In genomic region chr11:65899356-65900124, GRCh38 we compare ENCODE assay signal across 1 cellular context.
TF ChIP-seq lines count a peak whose summit lies in the region.

No MANE protein-coding gene starts in this region.

TF ChIP-seq in HepG2, 621 proteins besides CTCF, POLR2A, EP300 and RAD21 (continued from another document and continues in another):
- TF ChIP-seq HHEX (CRISPR knock-in tag; IDR thresholded peaks at IDR 0.05) (no peak), NFE2L1 (CRISPR knock-in tag; IDR thresholded peaks at IDR 0.05; ENCODE audit: borderline replicate concordance) (no peak), ZNF574 (CRISPR knock-in tag; IDR thresholded peaks at IDR 0.05) (peak; percentile 41; the same call in 1 of the 2 replicates), ZNF567 (CRISPR knock-in tag; IDR thresholded peaks at IDR 0.05; ENCODE audit: borderline replicate concordance) (no peak), ZNF710 (CRISPR knock-in tag; IDR thresholded peaks at IDR 0.05; ENCODE audit: borderline replicate concordance) (no peak; the same call in 1 of the 2 replicates), GTF2F1 (IDR thresholded peaks at IDR 0.05; ENCODE audit: low read length) (no peak), ZNF24 (IDR thresholded peaks at IDR 0.05) (no peak), ZNF34 (CRISPR knock-in tag; IDR thresholded peaks at IDR 0.05; ENCODE audit: borderline replicate concordance) (no peak), ZNF446 (CRISPR knock-in tag; IDR thresholded peaks at IDR 0.05) (peak; percentile 57), NAIF1 (CRISPR knock-in tag; IDR thresholded peaks at IDR 0.05; ENCODE audit: borderline replicate concordance) (no peak), CREM (IDR thresholded peaks at IDR 0.05) (no peak), CREM (CRISPR knock-in tag; IDR thresholded peaks at IDR 0.05) (no peak), KLF15 (CRISPR knock-in tag; IDR thresholded peaks at IDR 0.05; ENCODE audit: borderline replicate concordance) (no peak), NFKB2 (CRISPR knock-in tag; IDR thresholded peaks at IDR 0.05; ENCODE audit: borderline replicate concordance) (peak; percentile 79; the same call in 1 of the 2 replicates), ZNF850 (CRISPR knock-in tag; conservative IDR thresholded peaks at IDR 0.05) (no peak; the same call in 1 of the 2 replicates), MTF2 (CRISPR knock-in tag; IDR thresholded peaks at IDR 0.05; ENCODE audit: borderline replicate concordance) (no peak), MEF2D (CRISPR knock-in tag; IDR thresholded peaks at IDR 0.05) (peak; percentile 70), BCL6 (CRISPR knock-in tag; IDR thresholded peaks at IDR 0.05) (no peak), NCOA5 (CRISPR knock-in tag; IDR thresholded peaks at IDR 0.05) (no peak), TFDP1 (CRISPR knock-in tag; IDR thresholded peaks at IDR 0.05; ENCODE audit: borderline replicate concordance) (peak; percentile 85; the same call in 1 of the 2 replicates), ZBTB2 (CRISPR knock-in tag; IDR thresholded peaks at IDR 0.05; ENCODE audit: low read depth) (peak; percentile 93), SMARCE1 (IDR thresholded peaks at IDR 0.05; ENCODE audit: borderline replicate concordance) (no peak), STAT5B (CRISPR knock-in tag; IDR thresholded peaks at IDR 0.05) (no peak), YEATS4 (CRISPR knock-in tag; IDR thresholded peaks at IDR 0.05; ENCODE audit: borderline replicate concordance) (peak; percentile 53; the same call in 1 of the 2 replicates), ZNF251 (CRISPR knock-in tag; IDR thresholded peaks at IDR 0.05) (no peak), KAT8 (CRISPR knock-in tag; IDR thresholded peaks at IDR 0.05) (peak; percentile 44), MTERF4 (CRISPR knock-in tag; IDR thresholded peaks at IDR 0.05) (0 out of 2 replicates have a peak, but pooled peaks have one; percentile 75)
- TF ChIP-seq, protein P1, sequence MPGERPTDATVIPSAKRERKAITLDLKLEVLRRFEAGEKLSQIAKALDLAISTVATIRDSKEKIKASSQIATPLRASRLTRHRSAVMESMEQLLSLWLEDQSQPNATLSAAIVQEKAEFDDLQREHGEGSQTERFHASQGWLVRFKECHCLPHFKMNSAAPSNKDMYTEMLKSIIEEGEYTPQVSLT (CRISPR knock-in tag; IDR thresholded peaks at IDR 0.05; ENCODE audit: borderline replicate concordance, low read depth), result no peak; the same call in 1 of the 2 replicates
- TF ChIP-seq, protein P2, sequence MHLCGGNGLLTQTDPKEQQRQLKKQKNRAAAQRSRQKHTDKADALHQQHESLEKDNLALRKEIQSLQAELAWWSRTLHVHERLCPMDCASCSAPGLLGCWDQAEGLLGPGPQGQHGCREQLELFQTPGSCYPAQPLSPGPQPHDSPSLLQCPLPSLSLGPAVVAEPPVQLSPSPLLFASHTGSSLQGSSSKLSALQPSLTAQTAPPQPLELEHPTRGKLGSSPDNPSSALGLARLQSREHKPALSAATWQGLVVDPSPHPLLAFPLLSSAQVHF (CRISPR knock-in tag; IDR thresholded peaks at IDR 0.05), result peak; percentile 69
- TF ChIP-seq, protein P3, sequence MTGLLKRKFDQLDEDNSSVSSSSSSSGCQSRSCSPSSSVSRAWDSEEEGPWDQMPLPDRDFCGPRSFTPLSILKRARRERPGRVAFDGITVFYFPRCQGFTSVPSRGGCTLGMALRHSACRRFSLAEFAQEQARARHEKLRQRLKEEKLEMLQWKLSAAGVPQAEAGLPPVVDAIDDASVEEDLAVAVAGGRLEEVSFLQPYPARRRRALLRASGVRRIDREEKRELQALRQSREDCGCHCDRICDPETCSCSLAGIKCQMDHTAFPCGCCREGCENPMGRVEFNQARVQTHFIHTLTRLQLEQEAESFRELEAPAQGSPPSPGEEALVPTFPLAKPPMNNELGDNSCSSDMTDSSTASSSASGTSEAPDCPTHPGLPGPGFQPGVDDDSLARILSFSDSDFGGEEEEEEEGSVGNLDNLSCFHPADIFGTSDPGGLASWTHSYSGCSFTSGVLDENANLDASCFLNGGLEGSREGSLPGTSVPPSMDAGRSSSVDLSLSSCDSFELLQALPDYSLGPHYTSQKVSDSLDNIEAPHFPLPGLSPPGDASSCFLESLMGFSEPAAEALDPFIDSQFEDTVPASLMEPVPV (CRISPR knock-in tag; IDR thresholded peaks at IDR 0.05), result peak; percentile 79; the same call in 1 of the 2 replicates
- TF ChIP-seq, protein P4, sequence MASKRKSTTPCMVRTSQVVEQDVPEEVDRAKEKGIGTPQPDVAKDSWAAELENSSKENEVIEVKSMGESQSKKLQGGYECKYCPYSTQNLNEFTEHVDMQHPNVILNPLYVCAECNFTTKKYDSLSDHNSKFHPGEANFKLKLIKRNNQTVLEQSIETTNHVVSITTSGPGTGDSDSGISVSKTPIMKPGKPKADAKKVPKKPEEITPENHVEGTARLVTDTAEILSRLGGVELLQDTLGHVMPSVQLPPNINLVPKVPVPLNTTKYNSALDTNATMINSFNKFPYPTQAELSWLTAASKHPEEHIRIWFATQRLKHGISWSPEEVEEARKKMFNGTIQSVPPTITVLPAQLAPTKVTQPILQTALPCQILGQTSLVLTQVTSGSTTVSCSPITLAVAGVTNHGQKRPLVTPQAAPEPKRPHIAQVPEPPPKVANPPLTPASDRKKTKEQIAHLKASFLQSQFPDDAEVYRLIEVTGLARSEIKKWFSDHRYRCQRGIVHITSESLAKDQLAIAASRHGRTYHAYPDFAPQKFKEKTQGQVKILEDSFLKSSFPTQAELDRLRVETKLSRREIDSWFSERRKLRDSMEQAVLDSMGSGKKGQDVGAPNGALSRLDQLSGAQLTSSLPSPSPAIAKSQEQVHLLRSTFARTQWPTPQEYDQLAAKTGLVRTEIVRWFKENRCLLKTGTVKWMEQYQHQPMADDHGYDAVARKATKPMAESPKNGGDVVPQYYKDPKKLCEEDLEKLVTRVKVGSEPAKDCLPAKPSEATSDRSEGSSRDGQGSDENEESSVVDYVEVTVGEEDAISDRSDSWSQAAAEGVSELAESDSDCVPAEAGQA (IDR thresholded peaks at IDR 0.05; ENCODE audit: low read depth), result no peak
- TF ChIP-seq, protein P4 (CRISPR knock-in tag; IDR thresholded peaks at IDR 0.05; ENCODE audit: borderline replicate concordance), result no peak
- TF ChIP-seq, protein P5, sequence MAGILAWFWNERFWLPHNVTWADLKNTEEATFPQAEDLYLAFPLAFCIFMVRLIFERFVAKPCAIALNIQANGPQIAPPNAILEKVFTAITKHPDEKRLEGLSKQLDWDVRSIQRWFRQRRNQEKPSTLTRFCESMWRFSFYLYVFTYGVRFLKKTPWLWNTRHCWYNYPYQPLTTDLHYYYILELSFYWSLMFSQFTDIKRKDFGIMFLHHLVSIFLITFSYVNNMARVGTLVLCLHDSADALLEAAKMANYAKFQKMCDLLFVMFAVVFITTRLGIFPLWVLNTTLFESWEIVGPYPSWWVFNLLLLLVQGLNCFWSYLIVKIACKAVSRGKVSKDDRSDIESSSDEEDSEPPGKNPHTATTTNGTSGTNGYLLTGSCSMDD (CRISPR knock-in tag; IDR thresholded peaks at IDR 0.05), result no peak
- TF ChIP-seq, protein P6, sequence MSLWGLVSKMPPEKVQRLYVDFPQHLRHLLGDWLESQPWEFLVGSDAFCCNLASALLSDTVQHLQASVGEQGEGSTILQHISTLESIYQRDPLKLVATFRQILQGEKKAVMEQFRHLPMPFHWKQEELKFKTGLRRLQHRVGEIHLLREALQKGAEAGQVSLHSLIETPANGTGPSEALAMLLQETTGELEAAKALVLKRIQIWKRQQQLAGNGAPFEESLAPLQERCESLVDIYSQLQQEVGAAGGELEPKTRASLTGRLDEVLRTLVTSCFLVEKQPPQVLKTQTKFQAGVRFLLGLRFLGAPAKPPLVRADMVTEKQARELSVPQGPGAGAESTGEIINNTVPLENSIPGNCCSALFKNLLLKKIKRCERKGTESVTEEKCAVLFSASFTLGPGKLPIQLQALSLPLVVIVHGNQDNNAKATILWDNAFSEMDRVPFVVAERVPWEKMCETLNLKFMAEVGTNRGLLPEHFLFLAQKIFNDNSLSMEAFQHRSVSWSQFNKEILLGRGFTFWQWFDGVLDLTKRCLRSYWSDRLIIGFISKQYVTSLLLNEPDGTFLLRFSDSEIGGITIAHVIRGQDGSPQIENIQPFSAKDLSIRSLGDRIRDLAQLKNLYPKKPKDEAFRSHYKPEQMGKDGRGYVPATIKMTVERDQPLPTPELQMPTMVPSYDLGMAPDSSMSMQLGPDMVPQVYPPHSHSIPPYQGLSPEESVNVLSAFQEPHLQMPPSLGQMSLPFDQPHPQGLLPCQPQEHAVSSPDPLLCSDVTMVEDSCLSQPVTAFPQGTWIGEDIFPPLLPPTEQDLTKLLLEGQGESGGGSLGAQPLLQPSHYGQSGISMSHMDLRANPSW (CRISPR knock-in tag; IDR thresholded peaks at IDR 0.05; ENCODE audit: borderline replicate concordance), result no peak
